In the genomic region with DNA sequence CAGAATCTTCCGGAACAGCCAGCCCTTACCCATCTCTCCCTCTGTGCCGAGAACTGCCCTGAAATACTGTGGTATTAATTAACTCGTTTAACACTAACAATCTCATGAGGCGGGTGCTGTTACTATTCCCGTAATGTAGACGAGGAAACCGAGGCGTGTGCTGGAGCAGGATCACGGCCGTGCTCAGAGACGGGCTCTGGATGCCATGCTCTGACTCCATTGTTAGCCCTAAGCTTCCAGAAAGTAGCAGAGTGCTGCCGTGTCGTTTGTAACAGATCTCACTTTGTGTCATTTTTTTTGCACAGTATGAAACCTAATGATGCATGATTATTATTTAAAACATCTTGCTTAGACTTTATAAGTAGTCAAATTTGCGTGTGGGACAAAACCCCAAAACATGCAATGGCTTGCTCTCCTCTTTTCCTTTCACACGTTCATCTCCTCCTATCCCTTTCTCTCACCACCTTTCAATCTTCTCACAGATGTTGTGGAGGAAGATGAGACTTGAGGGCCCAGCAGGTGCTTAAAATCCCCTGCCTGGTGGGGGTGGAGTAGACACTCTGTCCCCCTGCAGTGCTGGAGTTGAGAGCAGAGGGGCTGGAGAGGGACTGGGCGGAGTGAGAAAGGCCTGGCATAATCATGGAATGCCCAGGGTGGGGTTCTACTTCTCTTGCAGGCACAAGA, we compare ENCODE assay signal across 8 cellular contexts.
DNase-seq lines count a peak whose midpoint lies in the region; ATAC-seq lines count a peak whose summit lies in the region.

No MANE protein-coding gene starts in this region.

- H3K4me3 Mint-ChIP-seq in activated T-cell treated with anti-CD3 and anti-CD28 coated beads, Interleukin-2, amount 50 U/mL, for 24 hours = peak overlapping the region; percentile 94
- peak overlapping the region; percentile 98 for H3K4me3 Mint-ChIP-seq in activated naive CD8-positive, alpha-beta T cell
- H3K4me3 Mint-ChIP-seq in stimulated activated naive B cell treated with anti-CD40 and anti-IgM and Interleukin-4, amounts not matched to agents 10 μg/mL and 1 μg/mL and 100 μg/mL, for 72 hours = peak overlapping the region; percentile 96 to 97

- H3K4me3 ChIP-seq in HUES6 (ENCODE audit: low read depth, low read length) (peak overlapping the region; percentile 85), iPS DF 6.9 (ENCODE audit: low read length) (peak overlapping the region; percentile 44; the same call in 1 of the 2 replicates)

- H3K36me3 ChIP-seq in HUES6 (ENCODE audit: control insufficient read depth, insufficient read depth, low read length) (peaks cover 42% of the 10 kb centered on the region), iPS DF 6.9 (ENCODE audit: control insufficient read depth, insufficient read depth, low read length) (no peaks in the 10 kb centered on the region)

- H3K27me3 ChIP-seq in HUES6 (ENCODE audit: control insufficient read depth, insufficient read depth, low read length) (no peaks in the 10 kb centered on the region), iPS DF 6.9 (ENCODE audit: control insufficient read depth, insufficient read depth, low read length) (no peaks in the 10 kb centered on the region)

- H3K9me3 Mint-ChIP-seq in activated T-cell treated with anti-CD3 and anti-CD28 coated beads, Interleukin-2, amount 50 U/mL, for 24 hours = no peaks in the 10 kb centered on the region
- H3K9me3 Mint-ChIP-seq in activated naive CD8-positive, alpha-beta T cell (ENCODE audit: low read depth) = no peaks in the 10 kb centered on the region
- no peaks in the 10 kb centered on the region for H3K9me3 Mint-ChIP-seq in stimulated activated naive B cell treated with anti-CD40 and anti-IgM and Interleukin-4, amounts not matched to agents 10 μg/mL and 1 μg/mL and 100 μg/mL, for 72 hours

- H3K27me3 Mint-ChIP-seq in activated T-cell treated with anti-CD3 and anti-CD28 coated beads, Interleukin-2, amount 50 U/mL, for 24 hours = no peaks in the 10 kb centered on the region
- no peaks in the 10 kb centered on the region for H3K27me3 Mint-ChIP-seq in activated naive CD8-positive, alpha-beta T cell
- H3K27me3 Mint-ChIP-seq in stimulated activated naive B cell treated with anti-CD40 and anti-IgM and Interleukin-4, amounts not matched to agents 10 μg/mL and 1 μg/mL and 100 μg/mL, for 72 hours = no peaks in the 10 kb centered on the region

- peak; percentile 30 to 33 for ATAC-seq in stimulated activated naive B cell treated with anti-CD40 and anti-IgM and Interleukin-4, amounts not matched to agents 10 μg/mL and 1 μg/mL and 100 μg/mL, for 72 hours (replicated peaks)

- H3K9me3 ChIP-seq in HUES6 (ENCODE audit: control insufficient read depth, insufficient read depth, low read depth, low read length) (no peaks in the 10 kb centered on the region), iPS DF 6.9 (ENCODE audit: control insufficient read depth, insufficient read depth, low read length) (no peaks in the 10 kb centered on the region)

- DNase-seq in activated T-cell treated with anti-CD3 and anti-CD28 coated beads, Interleukin-2, amount 50 U/mL, for 24 hours = no peak
- no peak for DNase-seq in activated T-cell treated with anti-CD3 and anti-CD28 coated beads for 4 hours
- DNase-seq in iPS DF 6.9 (ENCODE audit: low read depth, low spot score) = no peak
- DNase-seq in stimulated activated naive B cell treated with anti-CD40 and anti-IgM and Interleukin-4, amounts not matched to agents 10 μg/mL and 1 μg/mL and 100 μg/mL, for 72 hours = no peak
- DNase-seq in SKM-1 treated with dmso at 0.1 percent for 144 hours (lab: John Stamatoyannopoulos, UW; ENCODE audit: unreplicated experiment) = no peak
- DNase-seq in SIG-M5 treated with dmso at 0.1 percent for 504 hours (lab: John Stamatoyannopoulos, UW; ENCODE audit: unreplicated experiment) = no peak

- no CpG with 5 or more reads among the region's 16 CpGs for WGBS in iPS DF 6.9 (ENCODE audit: insufficient coverage, insufficient read length)

- H3K4me1 Mint-ChIP-seq in activated T-cell treated with anti-CD3 and anti-CD28 coated beads, Interleukin-2, amount 50 U/mL, for 24 hours (ENCODE audit: low read depth) = peaks cover 68% of the 10 kb centered on the region
- H3K4me1 Mint-ChIP-seq in activated naive CD8-positive, alpha-beta T cell (ENCODE audit: low read depth) = peaks cover 50% of the 10 kb centered on the region
- peaks cover 41 to 76% of the 10 kb centered on the region in 2 donors for H3K4me1 Mint-ChIP-seq in stimulated activated naive B cell treated with anti-CD40 and anti-IgM and Interleukin-4, amounts not matched to agents 10 μg/mL and 1 μg/mL and 100 μg/mL, for 72 hours

- H3K27ac Mint-ChIP-seq in activated T-cell treated with anti-CD3 and anti-CD28 coated beads, Interleukin-2, amount 50 U/mL, for 24 hours = peak overlapping the region; percentile 99
- H3K27ac Mint-ChIP-seq in activated naive CD8-positive, alpha-beta T cell = peak overlapping the region; percentile 99
- peak overlapping the region; percentile 98 for H3K27ac Mint-ChIP-seq in stimulated activated naive B cell treated with anti-CD40 and anti-IgM and Interleukin-4, amounts not matched to agents 10 μg/mL and 1 μg/mL and 100 μg/mL, for 72 hours

- peak overlapping the region; percentile 88 for H3K9ac ChIP-seq in HUES6 (ENCODE audit: low read length)

- peaks cover 80% of the 10 kb centered on the region for H3K36me3 Mint-ChIP-seq in activated T-cell treated with anti-CD3 and anti-CD28 coated beads, Interleukin-2, amount 50 U/mL, for 24 hours (ENCODE audit: low read depth)
- H3K36me3 Mint-ChIP-seq in activated naive CD8-positive, alpha-beta T cell = peaks cover 15% of the 10 kb centered on the region
- peaks cover 33 to 34% of the 10 kb centered on the region in 2 donors for H3K36me3 Mint-ChIP-seq in stimulated activated naive B cell treated with anti-CD40 and anti-IgM and Interleukin-4, amounts not matched to agents 10 μg/mL and 1 μg/mL and 100 μg/mL, for 72 hours

- H3K4me1 ChIP-seq in HUES6 (ENCODE audit: control insufficient read depth, insufficient read depth, low read length) = peaks cover 23% of the 10 kb centered on the region
- H3K4me1 ChIP-seq in iPS DF 6.9 (ENCODE audit: control insufficient read depth, insufficient read depth, low read length) = peaks cover 1% of the 10 kb centered on the region; the same call in 1 of the 2 replicates

- H3K27ac ChIP-seq in HUES6 (ENCODE audit: low read depth, low read length) (peak overlapping the region; percentile 67; the same call in 1 of the 2 replicates), iPS DF 6.9 (ENCODE audit: low read length) (no peak overlapping the region)
